Comparison of ENCODE assay signal across 17 cellular contexts in genomic region chr5:147558131-147558730, GRCh38. TPM values are rescaled to one million over a fixed set of nuclear protein-coding genes. Genes with fewer than 3 reads are reported as not detected.
DNase-seq lines count a peak whose midpoint lies in the region; ATAC-seq and TF ChIP-seq lines count a peak whose summit lies in the region.
"Had no signal": no experiment of that assay in that cellular context is flagged by ENCODE, and none has a peak within 500 bp of the region (broad histone marks: within the 10 kb centered on the region; RNA-seq: fewer than 3 reads in every experiment).

No MANE protein-coding gene starts in this region.

- no peak overlapping the region for H3K4me3 ChIP-seq in right atrium auricular region
- H3K4me3 ChIP-seq in fibroblast of lung (replicated peaks in 1 of 4; ENCODE audit: control extremely low read depth in 1 of 4, insufficient read depth in 1 of 4, low read depth in 3 of 4, low read length in 4 of 4) = no peak overlapping the region
- no peak overlapping the region for H3K4me3 ChIP-seq in adrenal gland
- H3K4me3 ChIP-seq: GM12878, lung, suprapubic skin had no signal

- TF ChIP-seq CTCF in right atrium auricular region (IDR thresholded peaks at IDR 0.05) (no peak), fibroblast of lung (conservative IDR thresholded peaks at IDR 0.05 in 1 of 2, IDR thresholded peaks at IDR 0.05 in 1 of 2; ENCODE audit: low read depth in 1 of 2, low read length in 2 of 2) (no peak), mesothelial cell of epicardium (IDR thresholded peaks at IDR 0.05; ENCODE audit: unreplicated experiment) (no peak), nephron progenitor cell (IDR thresholded peaks at IDR 0.05) (no peak), adrenal gland (IDR thresholded peaks at IDR 0.05) (no peak)

- WGBS in adrenal gland, 4 donors = 60 to 77% (median 74%) methylated on average over 4 of the region's 4 CpGs

- H3K79me2 ChIP-seq in fibroblast of lung (ENCODE audit: control insufficient read depth, insufficient read depth, low read length) = no peaks in the 10 kb centered on the region

- H3K9ac ChIP-seq in fibroblast of lung (ENCODE audit: insufficient read depth, low read length) = no peak overlapping the region

- H3K4me1 Mint-ChIP-seq in mesothelial cell of epicardium (peaks cover 54% of the 10 kb centered on the region), nephron progenitor cell (peaks cover 12% of the 10 kb centered on the region)
- H3K4me1 Mint-ChIP-seq: naive thymus-derived CD4-positive, alpha-beta T cell had no signal

- H3K27ac ChIP-seq in right atrium auricular region (peak overlapping the region in 1 of 2 donors; percentile 15), fibroblast of lung (ENCODE audit: insufficient read depth, low read length) (no peak overlapping the region), adrenal gland (no peak overlapping the region)
- H3K27ac ChIP-seq: RWPE1, suprapubic skin had no signal

- H3K4me3 Mint-ChIP-seq in mesothelial cell of epicardium = no peak overlapping the region
- no peak overlapping the region for H3K4me3 Mint-ChIP-seq in nephron progenitor cell
- H3K4me3 Mint-ChIP-seq: naive thymus-derived CD4-positive, alpha-beta T cell had no signal

- H3K4me1 ChIP-seq in right atrium auricular region (peaks cover 0 to 40% of the 10 kb centered on the region in 2 donors), fibroblast of lung (ENCODE audit: control insufficient read depth, extremely low read depth, insufficient read depth, low read length) (peaks cover 8% of the 10 kb centered on the region), adrenal gland (replicated peaks in 1 of 2) (peaks cover 0 to 4% of the 10 kb centered on the region in 2 donors)

- ATAC-seq in Right ventricle myocardium superior (ENCODE audit: poor library complexity) = peak; percentile 76
- no peak for ATAC-seq in GM21528 (IDR thresholded peaks at IDR 0.05; ENCODE audit: low FRiP score, unreplicated experiment)
- ATAC-seq in GM18511 (IDR thresholded peaks at IDR 0.05; ENCODE audit: unreplicated experiment) = no peak

- H3K36me3 ChIP-seq in right atrium auricular region = no peaks in the 10 kb centered on the region
- H3K36me3 ChIP-seq in fibroblast of lung (ENCODE audit: control insufficient read depth, insufficient read depth, low read length) = no peaks in the 10 kb centered on the region
- H3K36me3 ChIP-seq in adrenal gland (replicated peaks in 1 of 2) = no peaks in the 10 kb centered on the region
- H3K36me3 ChIP-seq: suprapubic skin had no signal

- no peaks in the 10 kb centered on the region for H3K36me3 Mint-ChIP-seq in mesothelial cell of epicardium
- no peaks in the 10 kb centered on the region for H3K36me3 Mint-ChIP-seq in nephron progenitor cell (ENCODE audit: low read depth)
- H3K36me3 Mint-ChIP-seq: naive thymus-derived CD4-positive, alpha-beta T cell had no signal

- H3K27me3 Mint-ChIP-seq in mesothelial cell of epicardium (ENCODE audit: low read depth) = no peaks in the 10 kb centered on the region
- H3K27me3 Mint-ChIP-seq in nephron progenitor cell (ENCODE audit: low read depth, poor library complexity) = peaks cover 15% of the 10 kb centered on the region

- H4K20me1 ChIP-seq in fibroblast of lung (ENCODE audit: control insufficient read depth, extremely low read depth, insufficient read depth, low read length) = no peaks in the 10 kb centered on the region

- intact Hi-C loops in Right ventricle myocardium superior (cut with DNase I) (loop anchor here (5.0 to 10.0 kb wide), 2 partner anchors 53 to 101 kb away; no protein-coding TSS in a partner anchor), adrenal gland (cut with DNase I) (no loop called here)

- H2AFZ ChIP-seq in fibroblast of lung (ENCODE audit: low read length) = no peak overlapping the region

- H3K9me3 ChIP-seq in right atrium auricular region = no peaks in the 10 kb centered on the region
- H3K9me3 ChIP-seq in fibroblast of lung (ENCODE audit: control insufficient read depth, insufficient read depth, low read depth, low read length) = no peaks in the 10 kb centered on the region
- no peaks in the 10 kb centered on the region for H3K9me3 ChIP-seq in adrenal gland (replicated peaks in 1 of 3)
- H3K9me3 ChIP-seq: suprapubic skin had no signal

- no peak for DNase-seq in Right ventricle myocardium superior
- DNase-seq in right atrium auricular region (ENCODE audit: low spot score) = no peak
- peak; percentile 50 to 60 for DNase-seq in fibroblast of lung (ENCODE audit: low read depth in 2 of 2)
- no peak for DNase-seq in mesothelial cell of epicardium (ENCODE audit: low spot score in 2 of 2, unreplicated experiment in 2 of 2)
- DNase-seq in nephron progenitor cell = no peak
- no peak for DNase-seq in adrenal gland
- DNase-seq: activated CD4-positive, alpha-beta T cell treated with anti-CD3 and anti-CD28 coated beads, Interleukin-2, amount 50 U/mL, for 4 hours; activated naive CD4-positive, alpha-beta T cell treated with Interleukin-2 at 50 U/mL for 16 hours; GF-D8; naive thymus-derived CD4-positive, alpha-beta T cell; NCI-H2227 treated with DMSO at 0.1 percent for 48 hours had no signal

- H3K4me2 ChIP-seq in fibroblast of lung (ENCODE audit: extremely low read depth, insufficient read depth, low read length) = no peak overlapping the region

- H3K27me3 ChIP-seq in right atrium auricular region (no peaks in the 10 kb centered on the region), fibroblast of lung (ENCODE audit: control insufficient read depth, insufficient read depth, low read length) (peaks cover 2% of the 10 kb centered on the region), adrenal gland (no peaks in the 10 kb centered on the region)
- H3K27me3 ChIP-seq: suprapubic skin had no signal

- no peaks in the 10 kb centered on the region for H3K9me3 Mint-ChIP-seq in mesothelial cell of epicardium
- H3K9me3 Mint-ChIP-seq in nephron progenitor cell = no peaks in the 10 kb centered on the region

- TF ChIP-seq POLR2A in adrenal gland (IDR thresholded peaks at IDR 0.05) = no peak

- H3K27ac Mint-ChIP-seq in mesothelial cell of epicardium (peak overlapping the region; percentile 60), nephron progenitor cell (no peak overlapping the region)
- H3K27ac Mint-ChIP-seq: naive thymus-derived CD4-positive, alpha-beta T cell had no signal

RNA-seq across cellular contexts. Expression of gene DPYSL3, which starts 48.4 kb away (rescaled TPM):
- total RNA-seq in Right ventricle myocardium superior (20.5 TPM), right atrium auricular region (10 to 100 TPM; 45.3 to 56.2 TPM), fibroblast of lung (135 and 206 TPM in 2 replicates), mesothelial cell of epicardium (161 to 169 TPM (median 165 TPM) in 3 replicates), adrenal gland (10 to 100 TPM in 5 of 8 donors, 1 to 10 TPM in 3; 3.5 to 23.2 (median 11.5) TPM)
- polyA plus RNA-seq in fibroblast of lung (52.4 and 158 TPM in 2 replicates), adrenal gland (10 to 100 TPM; 12.7 to 23.2 (median 13.6) TPM)
- 44.8 and 140 TPM in 2 replicates for polyA plus RNA-seq in fibroblast of lung (2012)
- 202 and 569 TPM in 2 replicates for polyA minus RNA-seq in fibroblast of lung (ENCODE audit: low replicate concordance)
- polyA plus RNA-seq: naive thymus-derived CD4-positive, alpha-beta T cell had no signal

Comparison
In these comparisons a context has a peak if more than half of its experiments do, and no peak if none do; other contexts are left out.
1. DNase-seq: peak in fibroblast of lung (2 of 2); none in Right ventricle myocardium superior (single experiment), right atrium auricular region (single experiment), mesothelial cell of epicardium (0 of 2), nephron progenitor cell (single experiment) and adrenal gland (0 of 7).